17 cellular contexts compared by ENCODE assay signal in genomic region chr2:27448381-27448780, GRCh38. TPM values are rescaled to one million over a fixed set of nuclear protein-coding genes. Genes with fewer than 3 reads are reported as not detected.
A peak's percentile ranks its signal among the peaks of the same experiment; 100 is the strongest.
DNase-seq lines count a peak whose midpoint lies in the region; ATAC-seq, FAIRE-seq and TF ChIP-seq lines count a peak whose summit lies in the region.
"Had no signal": no experiment of that assay in that cellular context is flagged by ENCODE, and none has a peak within 500 bp of the region (broad histone marks: within the 10 kb centered on the region; RNA-seq: fewer than 3 reads in every experiment).

No MANE protein-coding gene starts in this region.

- no peak overlapping the region for H3K27ac Mint-ChIP-seq in MCF 10A (ENCODE audit: low read depth, unreplicated experiment)
- H3K27ac Mint-ChIP-seq: CD8-positive, alpha-beta T cell; HFFc6 had no signal

- BruUV-seq in MCF 10A (replicated peaks; lab: Mats Ljungman, UMichigan), result no TSS peak

- H3K27me3 Mint-ChIP-seq in MCF 10A (ENCODE audit: insufficient read depth, unreplicated experiment), result no peaks in the 10 kb centered on the region

- intact Hi-C loops in MCF 10A (cut with micrococcal nuclease), result no loop called here

- peaks cover 9% of the 10 kb centered on the region for H3K4me1 Mint-ChIP-seq in MCF 10A (ENCODE audit: insufficient read depth, unreplicated experiment)
- H3K4me1 Mint-ChIP-seq: CD14-positive monocyte had no signal

- H3K36me3 Mint-ChIP-seq in MCF 10A (ENCODE audit: insufficient read depth, unreplicated experiment), result peaks cover 35% of the 10 kb centered on the region

- DNase-seq in NCI-H1417 (lab: John Stamatoyannopoulos, UW), result peak in 2 of 3 experiments; percentile 28 to 72
- DNase-seq in NCI-H1417 treated with DMSO at 0.1 percent for 48 hours (lab: John Stamatoyannopoulos, UW), result no peak
- peak; percentile 41 for DNase-seq in COR-L47 (lab: John Stamatoyannopoulos, UW)
- DNase-seq in bronchial epithelial cell (ENCODE audit: low read depth), result peak; percentile 24
- DNase-seq in MCF 10A (ENCODE audit: unreplicated experiment), result no peak
- DNase-seq: Caco-2; CD8-positive, alpha-beta T cell; DND-41; GDM1; HCEC 1CT; HFFc6 had no signal

- peaks cover 7% of the 10 kb centered on the region for H3K36me3 ChIP-seq in bronchial epithelial cell (ENCODE audit: control insufficient read depth, insufficient read depth, low read length)

- ATAC-seq in esophagus mucosa, result peak; percentile 43
- ATAC-seq in HG02623 (IDR thresholded peaks at IDR 0.05; ENCODE audit: unreplicated experiment), result no peak
- ATAC-seq in HG02759 (IDR thresholded peaks at IDR 0.05; ENCODE audit: unreplicated experiment), result no peak
- ATAC-seq: CD8-positive, alpha-beta T cell had no signal

- no peak for FAIRE-seq in bronchial epithelial cell (lab: Jason Lieb, UNC)
- FAIRE-seq: GM12892 had no signal

- no peak overlapping the region for H3K4me3 Mint-ChIP-seq in MCF 10A (ENCODE audit: unreplicated experiment)
- H3K4me3 Mint-ChIP-seq: CD14-positive monocyte; CD8-positive, alpha-beta T cell; HFFc6 had no signal

- H3K9me3 Mint-ChIP-seq in MCF 10A (ENCODE audit: unreplicated experiment), result no peaks in the 10 kb centered on the region
- H3K9me3 Mint-ChIP-seq: CD8-positive, alpha-beta T cell; HFFc6 had no signal

- no peaks in the 10 kb centered on the region for H3K27me3 ChIP-seq in bronchial epithelial cell (ENCODE audit: control insufficient read depth, insufficient read depth, low read length)

- no peak for TF ChIP-seq CTCF in bronchial epithelial cell (IDR thresholded peaks at IDR 0.05; ENCODE audit: insufficient read depth, low read length, severe bottlenecking)
- no peak for TF ChIP-seq CTCF in MCF 10A (IDR thresholded peaks at IDR 0.05; ENCODE audit: unreplicated experiment)

- no peak overlapping the region for H3K4me3 ChIP-seq in bronchial epithelial cell (ENCODE audit: low read depth, low read length)

- CTCF ChIA-PET in MCF 10A (lab: Yijun Ruan, JAX), result interaction anchor here (0.6 kb wide), 1 partner anchor 18 kb away, joined by 4 read pairs; no protein-coding TSS in a partner anchor

- POLR2A ChIA-PET in MCF 10A (lab: Yijun Ruan, JAX), result interaction anchor here (0.6 to 3.3 kb wide), 3 partner anchors 16 to 41 kb away, joined by 3 to 27 read pairs (median 4); partner anchors contain the start of genes IFT172 and PPM1G

RNA-seq across cellular contexts. Expression of gene KRTCAP3, which starts 6.2 kb away (rescaled TPM):
- total RNA-seq in bronchial epithelial cell (28.4 and 29.1 TPM in 2 replicates), esophagus mucosa (26.0 TPM), MCF 10A (2022) (4.1 and 6.9 TPM in 2 replicates)
- total RNA-seq: H4 had no signal

RNA-seq across cellular contexts. Expression of gene NRBP1, which starts 19.9 kb away (rescaled TPM):
- total RNA-seq in bronchial epithelial cell (93.7 and 125 TPM in 2 replicates), esophagus mucosa (86.6 TPM), MCF 10A (2022) (79.5 and 97.3 TPM in 2 replicates)

RNA-seq across cellular contexts. Expression of gene PPM1G, which starts 39.0 kb away (rescaled TPM):
- total RNA-seq in bronchial epithelial cell (94.2 and 143 TPM in 2 replicates), esophagus mucosa (57.3 TPM), MCF 10A (2022) (85.7 and 123 TPM in 2 replicates)

RNA-seq across cellular contexts. Expression of gene IFT172, which starts 41.2 kb away (rescaled TPM):
- total RNA-seq in bronchial epithelial cell (5.0 and 5.5 TPM in 2 replicates), esophagus mucosa (10.3 TPM), MCF 10A (2022) (20.6 and 22.3 TPM in 2 replicates)

RNA-seq across cellular contexts. Expression of gene FNDC4, which starts 46.6 kb away (rescaled TPM):
- total RNA-seq in bronchial epithelial cell (7.6 and 8.1 TPM in 2 replicates), esophagus mucosa (8.5 TPM), MCF 10A (2022) (0.79 and 1.1 TPM in 2 replicates)

Comparison
In these comparisons a context has a peak if more than half of its experiments do, and no peak if none do; other contexts are left out.
1. DNase-seq: peak in NCI-H1417 (2 of 3), COR-L47 (single experiment) and bronchial epithelial cell (single experiment); none in NCI-H1417 treated with DMSO at 0.1 percent for 48 hours (single experiment) and MCF 10A (single experiment).